Comparison of ENCODE assay signal across 9 cellular contexts in genomic region chr5:141906517-141906916, GRCh38. TPM values are rescaled to one million over a fixed set of nuclear protein-coding genes. Genes with fewer than 3 reads are reported as not detected.
"Had no signal": no experiment of that assay in that cellular context is flagged by ENCODE, and none has a peak within 500 bp of the region (broad histone marks: within the 10 kb centered on the region; RNA-seq: fewer than 3 reads in every experiment).

No MANE protein-coding gene starts in this region.

- DNase-seq: GDM1, GF-D8 had no signal

- ATAC-seq: GM12878 had no signal

- H3K4me3 ChIP-seq: GM12878 had no signal

- FAIRE-seq: G401.6, GM12878, GM12891, GM12892, GM18507, GM19239 had no signal

RNA-seq across cellular contexts. Expression of gene PCDH12, which starts 51.5 kb away (rescaled TPM):
- total RNA-seq: G401 had no signal
